In genomic region chr21:34877485-34878128, GRCh38 we compare ENCODE assay signal across 11 cellular contexts.
DNase-seq lines count a peak whose midpoint lies in the region; ATAC-seq, FAIRE-seq and TF ChIP-seq lines count a peak whose summit lies in the region.
"Had no signal": no experiment of that assay in that cellular context is flagged by ENCODE, and none has a peak within 500 bp of the region (broad histone marks: within the 10 kb centered on the region; RNA-seq: fewer than 3 reads in every experiment).

No MANE protein-coding gene starts in this region.

- no peak for ATAC-seq in CD8-positive, alpha-beta T cell
- ATAC-seq in naive thymus-derived CD4-positive, alpha-beta T cell, result no peak
- no peak for ATAC-seq in GM19467 (IDR thresholded peaks at IDR 0.05; ENCODE audit: unreplicated experiment)

- no peak overlapping the region for H3K27ac ChIP-seq in CD8-positive, alpha-beta T cell (ENCODE audit: low read depth, low read length)
- peak overlapping the region; percentile 32 for H3K27ac ChIP-seq in mammary epithelial cell (ENCODE audit: insufficient read depth, low read depth, low read length)
- no peak overlapping the region for H3K27ac ChIP-seq in naive thymus-derived CD4-positive, alpha-beta T cell (ENCODE audit: low read depth, low read length)

- H3K9me3 ChIP-seq in CD8-positive, alpha-beta T cell (ENCODE audit: low read length), result no peaks in the 10 kb centered on the region
- H3K9me3 ChIP-seq in mammary epithelial cell (replicated peaks; ENCODE audit: insufficient read depth, low read length), result no peaks in the 10 kb centered on the region
- no peaks in the 10 kb centered on the region for H3K9me3 ChIP-seq in naive thymus-derived CD4-positive, alpha-beta T cell (ENCODE audit: control insufficient read depth in 2 of 3, low read length in 3 of 3)

- H2AFZ ChIP-seq in mammary epithelial cell (ENCODE audit: low read depth, low read length), result no peak overlapping the region

- H3K9me3 Mint-ChIP-seq in CD8-positive, alpha-beta T cell, result no peaks in the 10 kb centered on the region
- H3K9me3 Mint-ChIP-seq in naive thymus-derived CD4-positive, alpha-beta T cell, result peaks cover 0 to 4% (median 0%) of the 10 kb centered on the region in 11 donors

- no peaks in the 10 kb centered on the region for H3K27me3 ChIP-seq in CD8-positive, alpha-beta T cell (ENCODE audit: insufficient read depth, low read length)
- no peaks in the 10 kb centered on the region for H3K27me3 ChIP-seq in mammary epithelial cell (ENCODE audit: insufficient read depth, low read length)
- no peaks in the 10 kb centered on the region for H3K27me3 ChIP-seq in naive thymus-derived CD4-positive, alpha-beta T cell (ENCODE audit: control insufficient read depth in 2 of 2, insufficient read depth in 2 of 2, low read length in 2 of 2)

- POLR2A ChIA-PET in CD8-positive, alpha-beta T cell (lab: Charles Lee), result interaction anchor here (0.6 kb wide), 1 partner anchor 529 kb away, joined by 3 read pairs; no protein-coding TSS in a partner anchor
- POLR2A ChIA-PET in naive thymus-derived CD4-positive, alpha-beta T cell (lab: Charles Lee), result no interaction called here

- no peak for FAIRE-seq in RCC 7860 (lab: Jason Lieb, UNC)

- H3K4me3 Mint-ChIP-seq in CD8-positive, alpha-beta T cell, result no peak overlapping the region
- H3K4me3 Mint-ChIP-seq in naive thymus-derived CD4-positive, alpha-beta T cell, result no peak overlapping the region

- no peak for TF ChIP-seq CTCF in CD8-positive, alpha-beta T cell (IDR thresholded peaks at IDR 0.05)
- no peak for TF ChIP-seq CTCF in mammary epithelial cell (conservative IDR thresholded peaks at IDR 0.05 in 1 of 2, IDR thresholded peaks at IDR 0.05 in 1 of 2; ENCODE audit: extremely low read depth in 1 of 2, insufficient read depth in 1 of 2, low read depth in 1 of 2, low read length in 2 of 2)

- dilution Hi-C loops in mammary epithelial cell (cut with HindIII; ENCODE audit: low sequenced_read_pairs), result no loop called here

- no peaks in the 10 kb centered on the region for H3K4me1 ChIP-seq in CD8-positive, alpha-beta T cell (ENCODE audit: insufficient read depth, low read length)
- peaks cover 43% of the 10 kb centered on the region for H3K4me1 ChIP-seq in mammary epithelial cell (ENCODE audit: insufficient read depth, low read length)
- H3K4me1 ChIP-seq in naive thymus-derived CD4-positive, alpha-beta T cell (ENCODE audit: control insufficient read depth in 2 of 2, insufficient read depth in 2 of 2, low read length in 2 of 2), result peaks cover 0 to 11% of the 10 kb centered on the region in 2 donors

- in situ Hi-C loops in mammary epithelial cell (cut with MboI; ENCODE audit: low sequenced_read_pairs in 2 of 2), result loop anchor here in 1 of 2 donors (25.0 kb wide), 3 partner anchors 385 to 1160 kb away; no protein-coding TSS in a partner anchor

- peaks cover 100% of the 10 kb centered on the region for H3K79me2 ChIP-seq in mammary epithelial cell (ENCODE audit: insufficient read depth, low read length)

- 47% methylated on average over 10 of the region's 10 CpGs for WGBS in mammary epithelial cell (ENCODE audit: low coverage, missing lambda C conversion rate)

- CTCF ChIA-PET in CD8-positive, alpha-beta T cell (lab: Charles Lee), result interaction anchor here (1.1 to 5.1 kb wide), 2 partner anchors 11 kb away, joined by 4 to 19 read pairs; no protein-coding TSS in a partner anchor
- CTCF ChIA-PET in mammary epithelial cell (lab: Charles Lee; ENCODE audit: low non-redundant PET), result no interaction called here
- CTCF ChIA-PET in naive thymus-derived CD4-positive, alpha-beta T cell (lab: Charles Lee), result interaction anchor here (1.5 kb wide), 1 partner anchor 10 kb away, joined by 3 read pairs; no protein-coding TSS in a partner anchor

- no peak overlapping the region for H3K9ac ChIP-seq in mammary epithelial cell (ENCODE audit: insufficient read depth, low read length)

- BruUV-seq in mammary epithelial cell (replicated peaks; lab: Mats Ljungman, UMichigan), result no TSS peak

- intact Hi-C loops in CD8-positive, alpha-beta T cell (cut with DNase I, micrococcal nuclease), result no loop called here
- intact Hi-C loops in mammary epithelial cell (cut with micrococcal nuclease), result no loop called here
- intact Hi-C loops in naive thymus-derived CD4-positive, alpha-beta T cell (cut with micrococcal nuclease), result no loop called here

- H3K27me3 Mint-ChIP-seq in CD8-positive, alpha-beta T cell (ENCODE audit: low read depth), result no peaks in the 10 kb centered on the region
- no peaks in the 10 kb centered on the region for H3K27me3 Mint-ChIP-seq in naive thymus-derived CD4-positive, alpha-beta T cell

- H3K36me3 ChIP-seq in CD8-positive, alpha-beta T cell (ENCODE audit: insufficient read depth, low read length), result peaks cover 29% of the 10 kb centered on the region
- H3K36me3 ChIP-seq in mammary epithelial cell (ENCODE audit: insufficient read depth, low read length), result peaks cover 60% of the 10 kb centered on the region
- H3K36me3 ChIP-seq in naive thymus-derived CD4-positive, alpha-beta T cell (ENCODE audit: control insufficient read depth in 2 of 3, insufficient read depth in 3 of 3, low read length in 3 of 3), result peaks cover 13 to 57% (median 28%) of the 10 kb centered on the region in 3 experiments

- H3K4me1 Mint-ChIP-seq in CD8-positive, alpha-beta T cell (ENCODE audit: low read depth), result peaks cover 28% of the 10 kb centered on the region
- H3K4me1 Mint-ChIP-seq in naive thymus-derived CD4-positive, alpha-beta T cell, result peaks cover 16 to 63% (median 45%) of the 10 kb centered on the region in 7 donors

- H3K27ac Mint-ChIP-seq in CD8-positive, alpha-beta T cell, result peak overlapping the region; percentile 22
- peak overlapping the region in 5 of 9 donors; percentile 6 to 72 (median 52) for H3K27ac Mint-ChIP-seq in naive thymus-derived CD4-positive, alpha-beta T cell

- H3K36me3 Mint-ChIP-seq in CD8-positive, alpha-beta T cell, result peaks cover 72% of the 10 kb centered on the region
- peaks cover 7 to 58% (median 32%) of the 10 kb centered on the region in 5 donors for H3K36me3 Mint-ChIP-seq in naive thymus-derived CD4-positive, alpha-beta T cell

- H3K4me3 ChIP-seq in CD8-positive, alpha-beta T cell (ENCODE audit: low read depth, low read length), result no peak overlapping the region
- no peak overlapping the region for H3K4me3 ChIP-seq in mammary epithelial cell (replicated peaks in 1 of 3; ENCODE audit: insufficient read depth in 1 of 3, low read depth in 2 of 3, low read length in 3 of 3)
- no peak overlapping the region for H3K4me3 ChIP-seq in naive thymus-derived CD4-positive, alpha-beta T cell (ENCODE audit: low read length)

- peaks cover 20% of the 10 kb centered on the region for H4K20me1 ChIP-seq in mammary epithelial cell (ENCODE audit: insufficient read depth, low read length)

- peak overlapping the region; percentile 95 for H3K4me2 ChIP-seq in mammary epithelial cell (ENCODE audit: insufficient read depth, low read depth, low read length)

- DNase-seq in CD8-positive, alpha-beta T cell, result no peak
- DNase-seq in LoVo (ENCODE audit: low spot score) (peak; percentile 65), mammary epithelial cell (no peak), NCI-H146 (lab: John Stamatoyannopoulos, UW) (no peak), hepatic stellate cell (ENCODE audit: low spot score) (no peak), RCC 7860 (ENCODE audit: low spot score) (no peak)
- DNase-seq in naive thymus-derived CD4-positive, alpha-beta T cell, result no peak
- DNase-seq: activated CD4-positive, alpha-beta T cell treated with anti-CD3 and anti-CD28 coated beads for 1 hour; activated naive CD4-positive, alpha-beta T cell; dermis blood vessel endothelial cell had no signal
